ENCODE assay signal across 8 cellular contexts in genomic region chr1:234608026-234608719, GRCh38. TPM values are rescaled to one million over a fixed set of nuclear protein-coding genes. Genes with fewer than 3 reads are reported as not detected.
DNase-seq lines count a peak whose midpoint lies in the region; ATAC-seq and TF ChIP-seq lines count a peak whose summit lies in the region.

No MANE protein-coding gene starts in this region.

- H3K27ac ChIP-seq in CD8-positive, alpha-beta memory T cell (ENCODE audit: low read depth, low read length): peak overlapping the region; percentile 95
- H3K27ac ChIP-seq in KMS-11: peak overlapping the region; percentile 95
- H3K27ac ChIP-seq in SK-N-SH (ENCODE audit: low read depth in 2 of 2, low read length in 1 of 2): peak overlapping the region; percentile 98 to 100
- peak overlapping the region; percentile 94 to 95 for H3K27ac ChIP-seq in ovary
- H3K27ac ChIP-seq in upper lobe of left lung: peak overlapping the region; percentile 99 to 100 (median 99)

- peaks cover 11% of the 10 kb centered on the region for H3K36me3 ChIP-seq in CD8-positive, alpha-beta memory T cell (ENCODE audit: insufficient read depth, low read length)
- peaks cover 5% of the 10 kb centered on the region for H3K36me3 ChIP-seq in KMS-11 (ENCODE audit: insufficient read depth)
- H3K36me3 ChIP-seq in SK-N-SH (replicated peaks in 1 of 2; ENCODE audit: control insufficient read depth in 1 of 2, insufficient read depth in 2 of 2, low read length in 1 of 2): peaks cover 42 to 53% of the 10 kb centered on the region in 2 experiments
- no peaks in the 10 kb centered on the region for H3K36me3 ChIP-seq in ovary
- H3K36me3 ChIP-seq in upper lobe of left lung: peaks cover 0 to 22% (median 6%) of the 10 kb centered on the region in 4 donors

- peak; percentile 66 to 91 (median 84) for DNase-seq in CD8-positive, alpha-beta memory T cell
- DNase-seq in SK-N-SH: peak; percentile 51
- peak; percentile 77 for DNase-seq in activated naive CD4-positive, alpha-beta T cell treated with anti-CD3 and anti-CD28 coated beads, Interleukin-2, amount 50 U/mL, for 16 hours
- peak; percentile 89 for DNase-seq in glomerular visceral epithelial cell (ENCODE audit: extremely low spot score)
- DNase-seq in ovary: peak; percentile 69 to 82 (median 72)
- DNase-seq in upper lobe of left lung: peak; percentile 91 to 93

- TF ChIP-seq EP300 in SK-N-SH (IDR thresholded peaks at IDR 0.05; ENCODE audit: borderline replicate concordance in 1 of 2, low read depth in 1 of 2, low read length in 1 of 2) (0 out of 4 replicates have a peak, but pooled peaks of 1 of the 2 experiments have one; percentile 16), ovary (IDR thresholded peaks at IDR 0.05) (no peak), upper lobe of left lung (IDR thresholded peaks at IDR 0.05) (peak in 2 of 4 donors; percentile 83 to 95)

- 3% methylated on average over 22 of the region's 39 CpGs for WGBS in SK-N-SH (ENCODE audit: low lambda C conversion rate)
- 0 to 1% (median 0%) methylated on average over 28 to 39 of the region's 39 CpGs for WGBS in ovary, 3 donors
- WGBS in upper lobe of left lung, 2 donors: 0 to 1% methylated on average over 10 to 20 of the region's 39 CpGs

- peaks cover 53% of the 10 kb centered on the region for H3F3A ChIP-seq in SK-N-SH (replicated peaks; ENCODE audit: insufficient read depth)

- CTCF ChIA-PET in CD8-positive, alpha-beta memory T cell (lab: Charles Lee): interaction anchor here (8.3 kb wide), 1 partner anchor 9 kb away, joined by 68 read pairs; no protein-coding TSS in a partner anchor
- CTCF ChIA-PET in SK-N-SH (lab: Yijun Ruan, JAX): interaction anchor here (1.6 to 4.6 kb wide), 3 partner anchors 108 to 475 kb away, joined by 5 to 25 read pairs (median 12); no protein-coding TSS in a partner anchor

- H3K4me2 ChIP-seq in KMS-11 (peak overlapping the region; percentile 92), SK-N-SH (peak overlapping the region; percentile 90)

- peaks cover 62 to 71% (median 68%) of the 10 kb centered on the region in 3 donors for H3K4me1 Mint-ChIP-seq in CD8-positive, alpha-beta memory T cell

- no peak overlapping the region for H2AFZ ChIP-seq in KMS-11 (ENCODE audit: low read depth)
- no peak overlapping the region for H2AFZ ChIP-seq in SK-N-SH (ENCODE audit: low read depth)

- H3K4me1 ChIP-seq in CD8-positive, alpha-beta memory T cell (ENCODE audit: insufficient read depth, low read length): peaks cover 61% of the 10 kb centered on the region
- H3K4me1 ChIP-seq in KMS-11 (ENCODE audit: low read depth, poor library complexity, severe bottlenecking): peaks cover 45% of the 10 kb centered on the region
- H3K4me1 ChIP-seq in SK-N-SH (ENCODE audit: control insufficient read depth in 1 of 2, insufficient read depth in 2 of 2, low read depth in 1 of 2, low read length in 1 of 2): peaks cover 20 to 44% of the 10 kb centered on the region in 2 experiments
- H3K4me1 ChIP-seq in ovary (ENCODE audit: insufficient read depth): peaks cover 14% of the 10 kb centered on the region
- peaks cover 43 to 65% (median 47%) of the 10 kb centered on the region in 4 donors for H3K4me1 ChIP-seq in upper lobe of left lung

- H3K27ac Mint-ChIP-seq in CD8-positive, alpha-beta memory T cell: peak overlapping the region; percentile 97 to 100 (median 99)

- H4K20me1 ChIP-seq in KMS-11 (ENCODE audit: insufficient read depth): peaks cover 25% of the 10 kb centered on the region
- peaks cover 21% of the 10 kb centered on the region for H4K20me1 ChIP-seq in SK-N-SH (ENCODE audit: insufficient read depth)

- TF ChIP-seq CTCF in KMS-11 (conservative IDR thresholded peaks at IDR 0.05; ENCODE audit: low read depth, low read length): 0 out of 2 replicates have a peak, but pooled peaks have one; percentile 12
- no peak for TF ChIP-seq CTCF in SK-N-SH (IDR thresholded peaks at IDR 0.05)
- TF ChIP-seq CTCF in ovary (IDR thresholded peaks at IDR 0.05): no peak
- TF ChIP-seq CTCF in upper lobe of left lung (IDR thresholded peaks at IDR 0.05): peak in 3 of 6 experiments; percentile 7 to 23 (median 23)

- peak overlapping the region; percentile 93 for H3K4me3 ChIP-seq in CD8-positive, alpha-beta memory T cell (ENCODE audit: low read length)
- H3K4me3 ChIP-seq in KMS-11 (IDR thresholded peaks at IDR 0.05; ENCODE audit: insufficient read depth, low read depth, low read length) (peak overlapping the region; percentile 45), SK-N-SH (ENCODE audit: low read depth in 2 of 2, low read length in 1 of 2) (peak overlapping the region; percentile 71 to 83), ovary (peak overlapping the region; percentile 78), upper lobe of left lung (peak overlapping the region; percentile 59 to 78 (median 70))

- TF ChIP-seq POLR2A in ovary (IDR thresholded peaks at IDR 0.05) (peak; percentile 17), upper lobe of left lung (IDR thresholded peaks at IDR 0.05) (peak in 3 of 4 donors; percentile 38 to 85 (median 46))

- peaks cover 0 to 6% (median 0%) of the 10 kb centered on the region in 5 donors for H3K9me3 Mint-ChIP-seq in CD8-positive, alpha-beta memory T cell

- TF ChIP-seq RAD21 in SK-N-SH (IDR thresholded peaks at IDR 0.05; ENCODE audit: low read length): 0 out of 2 replicates have a peak, but pooled peaks have one; percentile 1

- H3K9ac ChIP-seq in KMS-11 (peak overlapping the region; percentile 97), SK-N-SH (peak overlapping the region; percentile 94)

- H3K9me2 ChIP-seq in SK-N-SH: no peaks in the 10 kb centered on the region

- peaks cover 18 to 48% (median 23%) of the 10 kb centered on the region in 3 donors for H3K36me3 Mint-ChIP-seq in CD8-positive, alpha-beta memory T cell

- ATAC-seq in GM21390 (IDR thresholded peaks at IDR 0.05; ENCODE audit: unreplicated experiment): peak; percentile 25
- ATAC-seq in upper lobe of left lung (ENCODE audit: low FRiP score in 2 of 2): peak; percentile 57 to 74

- POLR2A ChIA-PET in CD8-positive, alpha-beta memory T cell (lab: Charles Lee): interaction anchor here (2.2 to 5.5 kb wide), 4 partner anchors 7 to 404 kb away, joined by 12 to 101 read pairs (median 46); no protein-coding TSS in a partner anchor
- POLR2A ChIA-PET in SK-N-SH (lab: Yijun Ruan, JAX): interaction anchor here (1.0 to 6.2 kb wide), 3 partner anchors 8 to 116 kb away, joined by 7 to 108 read pairs (median 21); no protein-coding TSS in a partner anchor

- no peaks in the 10 kb centered on the region for H3K27me3 ChIP-seq in CD8-positive, alpha-beta memory T cell (ENCODE audit: insufficient read depth, low read length, poor library complexity, severe bottlenecking)
- H3K27me3 ChIP-seq in KMS-11 (ENCODE audit: insufficient read depth, low read depth) (no peaks in the 10 kb centered on the region), SK-N-SH (ENCODE audit: insufficient read depth) (no peaks in the 10 kb centered on the region), ovary (no peaks in the 10 kb centered on the region), upper lobe of left lung (no peaks in the 10 kb centered on the region)

- peak overlapping the region; percentile 90 to 98 (median 95) for H3K4me3 Mint-ChIP-seq in CD8-positive, alpha-beta memory T cell

- H3K27me3 Mint-ChIP-seq in CD8-positive, alpha-beta memory T cell: peaks cover 0 to 15% of the 10 kb centered on the region in 2 donors

- intact Hi-C loops in ovary (cut with DNase I): loop anchor here (2.0 to 10.0 kb wide), 6 partner anchors 63 to 474 kb away; no protein-coding TSS in a partner anchor

- H3K79me2 ChIP-seq in KMS-11 (ENCODE audit: insufficient read depth, low read depth) (peaks cover 56% of the 10 kb centered on the region), SK-N-SH (ENCODE audit: insufficient read depth) (peaks cover 61% of the 10 kb centered on the region)

- H3K9me3 ChIP-seq in CD8-positive, alpha-beta memory T cell (ENCODE audit: low read length): no peaks in the 10 kb centered on the region
- H3K9me3 ChIP-seq in SK-N-SH (no peaks in the 10 kb centered on the region), ovary (no peaks in the 10 kb centered on the region), upper lobe of left lung (no peaks in the 10 kb centered on the region)

TF ChIP-seq in SK-N-SH, 30 proteins besides CTCF, POLR2A, EP300 and RAD21 (continues in another document):
- peak; percentile 97 for TF ChIP-seq MAX (IDR thresholded peaks at IDR 0.05; ENCODE audit: low read depth)
- no peak for TF ChIP-seq REST (IDR thresholded peaks at IDR 0.05; ENCODE audit: low read depth, low read length)

RNA-seq across cellular contexts. Expression of gene IRF2BP2, which starts 1.8 kb away (rescaled TPM):
- total RNA-seq in CD8-positive, alpha-beta memory T cell: 10 to 100 TPM; 91.8 to 98.4 TPM
- 42.5 TPM for polyA plus RNA-seq in CD8-positive, alpha-beta memory T cell
- polyA plus RNA-seq in SK-N-SH (2012; rRNA removed) (40.3 and 73.9 TPM in 2 replicates), ovary (10 to 100 TPM; 83.9 to 98.8 TPM)
- polyA plus RNA-seq in SK-N-SH (2012; cell fraction: cytosol; rRNA removed): 28.1 and 46.6 TPM in 2 replicates
- 73.9 and 167 TPM in 2 replicates for polyA plus RNA-seq in SK-N-SH (2012; cell fraction: nucleus; rRNA removed)
- total RNA-seq in ovary (100 to 1,000 TPM in 6 of 7 donors, 10 to 100 TPM in 1; 66.9 to 180 (median 117) TPM), upper lobe of left lung (100 to 1,000 TPM in 3 of 6 donors, 10 to 100 TPM in 3; 83.8 to 157 (median 116) TPM)

Comparison
In these comparisons a context has a peak if more than half of its experiments do, and no peak if none do; other contexts are left out.
1. Peak in every context shown above with its lines: DNase-seq, ATAC-seq, H3K4me3 ChIP-seq and H3K27ac ChIP-seq.